ENCODE assay signal across 20 cellular contexts in the genomic region with DNA sequence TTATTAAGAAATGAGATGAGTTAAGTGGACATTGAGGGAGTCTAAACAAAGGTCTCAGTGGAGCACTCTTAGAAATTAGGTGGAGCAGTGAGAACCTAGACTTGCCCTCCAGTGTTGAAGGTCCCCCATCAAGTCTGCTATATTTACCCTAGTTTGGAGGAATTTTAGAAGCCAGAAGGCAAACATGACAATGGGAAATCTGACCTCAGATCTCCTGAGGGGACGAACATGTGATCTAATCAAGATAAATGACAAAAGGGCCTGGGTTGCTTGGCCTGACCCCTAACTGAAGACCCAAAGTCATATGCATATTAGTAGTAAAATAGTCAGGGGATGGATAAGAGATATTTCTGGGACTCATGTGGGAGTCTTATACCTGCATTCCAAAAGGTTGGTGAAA. TPM values are rescaled to one million over a fixed set of nuclear protein-coding genes. Genes with fewer than 3 reads are reported as not detected.
"Had no signal": no experiment of that assay in that cellular context is flagged by ENCODE, and none has a peak within 500 bp of the region (broad histone marks: within the 10 kb centered on the region; RNA-seq: fewer than 3 reads in every experiment).

No MANE protein-coding gene starts in this region.

- H3K27ac ChIP-seq: brain microvascular endothelial cell, hepatocyte, parathyroid adenoma, upper lobe of left lung had no signal

- H3K9me3 ChIP-seq: upper lobe of left lung had no signal

- H3K4me3 ChIP-seq: hepatocyte, upper lobe of left lung had no signal

- H3K4me2 ChIP-seq: hepatocyte had no signal

- DNase-seq: activated CD4-positive, alpha-beta T cell treated with anti-CD3 and anti-CD28 coated beads for 1 hour; activated effector memory CD4-positive, alpha-beta T cell treated with Interleukin-2 at 50 U/mL for 16 hours; activated naive CD4-positive, alpha-beta T cell treated with anti-CD3 and anti-CD28 coated beads, Interleukin-2, amount 50 U/mL, for 16 hours; effector memory CD4-positive, alpha-beta T cell; right cardiac atrium; stimulated activated naive CD4-positive, alpha-beta T cell treated with Interleukin-2 at 50 U/mL for 16 hours; T-helper 9 cell had no signal

- H2AFZ ChIP-seq: hepatocyte, parathyroid adenoma had no signal

- H3K27me3 ChIP-seq: brain microvascular endothelial cell, hepatocyte, upper lobe of left lung had no signal

- FAIRE-seq: islet of Langerhans had no signal

- ATAC-seq: right cardiac atrium had no signal

- H3K9ac ChIP-seq: parathyroid adenoma had no signal

- H3K36me3 ChIP-seq: brain microvascular endothelial cell, upper lobe of left lung had no signal

- H3K79me2 ChIP-seq: hepatocyte, parathyroid adenoma had no signal

- H3K4me1 ChIP-seq: parathyroid adenoma, upper lobe of left lung had no signal

RNA-seq across cellular contexts. Expression of a gene that starts 7.9 kb away (rescaled TPM):
- total RNA-seq: aorta, dermis microvascular lymphatic vessel endothelial cell, endothelial cell of umbilical vein, esophagus mucosa, hepatocyte, left ventricle myocardium superior, mammary epithelial cell, pulmonary artery endothelial cell, right cardiac atrium, upper lobe of left lung had no signal
- polyA plus RNA-seq: adipose tissue, aorta, endothelial cell of umbilical vein, hepatocyte, mammary epithelial cell, right cardiac atrium had no signal

RNA-seq across cellular contexts. Expression of a gene that starts 33.9 kb away (rescaled TPM):
- total RNA-seq: dermis microvascular lymphatic vessel endothelial cell, endothelial cell of umbilical vein, mammary epithelial cell, pulmonary artery endothelial cell had no signal
- polyA plus RNA-seq: endothelial cell of umbilical vein had no signal

RNA-seq across cellular contexts. Expression of a gene that starts 52.7 kb away (rescaled TPM):
- total RNA-seq: dermis microvascular lymphatic vessel endothelial cell, endothelial cell of umbilical vein, esophagus mucosa, left ventricle myocardium superior, mammary epithelial cell, pulmonary artery endothelial cell had no signal
- polyA plus RNA-seq: endothelial cell of umbilical vein, mammary epithelial cell had no signal
